8 cellular contexts compared by ENCODE assay signal in genomic region chr5:55173696-55174101, GRCh38.
DNase-seq lines count a peak whose midpoint lies in the region; ATAC-seq and TF ChIP-seq lines count a peak whose summit lies in the region.

No MANE protein-coding gene starts in this region.

- no peak overlapping the region for H3K27ac ChIP-seq in neutrophil

- no peaks in the 10 kb centered on the region for H3K9me3 ChIP-seq in neutrophil

- peak; percentile 5 for ATAC-seq in GM21423 (IDR thresholded peaks at IDR 0.05; ENCODE audit: unreplicated experiment)

- H3K36me3 ChIP-seq in neutrophil = no peaks in the 10 kb centered on the region

- peak overlapping the region; percentile 58 for H3K4me3 ChIP-seq in choroid plexus epithelial cell (ENCODE audit: low read depth, low read length)
- H3K4me3 ChIP-seq in neutrophil (ENCODE audit: low read depth in 1 of 2, low read length in 1 of 2) = peak overlapping the region; percentile 52 to 61

- TF ChIP-seq CTCF in choroid plexus epithelial cell (conservative IDR thresholded peaks at IDR 0.05; ENCODE audit: low read depth, low read length) (no peak), neutrophil (IDR thresholded peaks at IDR 0.05) (no peak), GM10248 (IDR thresholded peaks at IDR 0.05; ENCODE audit: control extremely low read depth, extremely low read depth, low read depth, missing control alignments) (no peak)

- POLR2A ChIA-PET in GM10248 (lab: Yijun Ruan, JAX) = no interaction called here

- CTCF ChIA-PET in GM10248 (lab: Yijun Ruan, JAX) = interaction anchor here (1.8 to 4.0 kb wide), 3 partner anchors 12 to 518 kb away, joined by 5 to 19 read pairs (median 12); partner anchors contain the start of gene GPX8

- DNase-seq in DMS 273 (lab: John Stamatoyannopoulos, UW; ENCODE audit: unreplicated experiment) (peak; percentile 92), NCI-H1694 (lab: John Stamatoyannopoulos, UW) (peak; percentile 77), choroid plexus epithelial cell (ENCODE audit: low read depth) (no peak), GM10248 (ENCODE audit: extremely low spot score) (no peak), T-helper 9 cell (no peak)
- DNase-seq in stimulated activated CD4-positive, alpha-beta T cell treated with anti-CD3 and anti-CD28 coated beads, Interleukin-2, amount 100 ng/mL, for 48 hours = no peak

- peaks cover 100% of the 10 kb centered on the region for H3K27me3 ChIP-seq in neutrophil

- H3K4me1 ChIP-seq in neutrophil (ENCODE audit: control insufficient read depth in 1 of 2, insufficient read depth in 1 of 2, low read depth in 1 of 2, low read length in 1 of 2) = peaks cover 28 to 29% of the 10 kb centered on the region in 2 experiments

Comparison
In these comparisons a context has a peak if more than half of its experiments do, and no peak if none do; other contexts are left out.
1. DNase-seq: peak in DMS 273 (single experiment) and NCI-H1694 (single experiment); none in choroid plexus epithelial cell (single experiment), GM10248 (single experiment), stimulated activated CD4-positive, alpha-beta T cell treated with anti-CD3 and anti-CD28 coated beads, Interleukin-2, amount 100 ng/mL, for 48 hours (0 of 2) and T-helper 9 cell (single experiment).